8 cellular contexts compared by ENCODE assay signal in genomic region chr22:29907753-29908515, GRCh38. TPM values are rescaled to one million over a fixed set of nuclear protein-coding genes. Genes with fewer than 3 reads are reported as not detected.
DNase-seq lines count a peak whose midpoint lies in the region; ATAC-seq, FAIRE-seq and TF ChIP-seq lines count a peak whose summit lies in the region.

No MANE protein-coding gene starts in this region.

- intact Hi-C loops in pancreas (cut with DNase I): no loop called here

- no peaks in the 10 kb centered on the region for H3K36me3 ChIP-seq in MG63
- no peaks in the 10 kb centered on the region for H3K36me3 ChIP-seq in pancreas

- H3K9me3 ChIP-seq in MG63 (no peaks in the 10 kb centered on the region), pancreas (no peaks in the 10 kb centered on the region)

- H3K27ac ChIP-seq in pancreas: peak overlapping the region in 3 of 4 donors; percentile 38 to 39 (median 38)

- H3K4me3 ChIP-seq in MG63 (no peak overlapping the region), pancreas (no peak overlapping the region)

- 25 to 29% methylated on average over 5 of the region's 5 CpGs for WGBS in pancreas, 2 donors

- ATAC-seq in pancreas: peak; percentile 94 to 96 (median 94)
- ATAC-seq in HG03432 (IDR thresholded peaks at IDR 0.05; ENCODE audit: unreplicated experiment): no peak
- ATAC-seq in GM21619 (IDR thresholded peaks at IDR 0.05; ENCODE audit: unreplicated experiment): no peak
- no peak for ATAC-seq in HG02852 (IDR thresholded peaks at IDR 0.05; ENCODE audit: unreplicated experiment)

- H3K27me3 ChIP-seq in MG63 (no peaks in the 10 kb centered on the region), pancreas (no peaks in the 10 kb centered on the region)

- no peak for TF ChIP-seq CTCF in pancreas (IDR thresholded peaks at IDR 0.05)

- peak; percentile 96 for DNase-seq in EH (ENCODE audit: low read depth)
- peak; percentile 93 for DNase-seq in MG63
- DNase-seq in SKM-1 treated with dmso at 0.1 percent for 144 hours (lab: John Stamatoyannopoulos, UW; ENCODE audit: unreplicated experiment): peak; percentile 59
- peak; percentile 81 for DNase-seq in fibroblast of the conjunctiva (ENCODE audit: low read depth)
- DNase-seq in pancreas: peak; percentile 78 to 91 (median 86)

- H3K4me1 ChIP-seq in pancreas: peaks cover 17 to 34% (median 21%) of the 10 kb centered on the region in 3 donors

- peak; percentile 57 for FAIRE-seq in pancreas (lab: Jason Lieb, UNC)

RNA-seq across cellular contexts. Expression of gene MTMR3, which starts 25.0 kb away (rescaled TPM):
- 9.1 and 12.9 TPM in 2 replicates for total RNA-seq in MG63 (2014; rRNA removed; shearing (Covaris generic); ENCODE audit: low replicate concordance)
- total RNA-seq in pancreas: 10 to 100 TPM; 15.5 to 32.5 (median 21.0) TPM
- 10 to 100 TPM; 16.9 to 19.7 TPM for polyA plus RNA-seq in pancreas

Comparison
In these comparisons a context has a peak if more than half of its experiments do, and no peak if none do; other contexts are left out.
1. ATAC-seq: peak in pancreas (4 of 4); none in HG03432 (single experiment), GM21619 (single experiment) and HG02852 (single experiment).
2. Peak in every context shown above with its lines, with median percentiles within 50 percentile points of each other: DNase-seq.